ENCODE assay signal across 16 cellular contexts in the genomic region with DNA sequence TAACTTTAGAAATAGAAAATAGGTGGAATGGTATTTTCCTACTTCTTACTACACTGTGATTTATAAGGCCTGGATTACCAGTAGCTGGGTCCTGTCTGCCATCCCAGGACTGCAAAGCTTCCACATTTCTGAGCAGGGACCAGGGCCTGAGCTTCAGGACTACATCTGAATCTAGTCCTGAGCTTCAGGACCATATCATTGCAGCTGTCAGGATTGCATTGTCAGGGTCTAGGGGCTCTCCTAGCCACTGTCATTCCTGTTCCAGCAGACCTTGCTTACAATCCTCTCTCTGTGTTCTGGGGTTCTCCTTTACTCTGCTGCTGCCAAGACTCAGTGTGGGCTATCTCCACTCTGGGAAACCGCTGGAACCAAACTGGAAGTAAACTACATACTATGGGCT. TPM values are rescaled to one million over a fixed set of nuclear protein-coding genes. Genes with fewer than 3 reads are reported as not detected.
DNase-seq lines count a peak whose midpoint lies in the region; ATAC-seq and TF ChIP-seq lines count a peak whose summit lies in the region.
"Had no signal": no experiment of that assay in that cellular context is flagged by ENCODE, and none has a peak within 500 bp of the region (broad histone marks: within the 10 kb centered on the region; RNA-seq: fewer than 3 reads in every experiment).

No MANE protein-coding gene starts in this region.

- peaks cover 13% of the 10 kb centered on the region for H3F3A ChIP-seq in smooth muscle cell (ENCODE audit: low read depth)

- peaks cover 27% of the 10 kb centered on the region for H3K36me3 Mint-ChIP-seq in WTC11

- no peak for DNase-seq in stimulated activated naive CD8-positive, alpha-beta T cell treated with anti-CD3 and anti-CD28 coated beads, Interleukin-15, amount 100 ng/mL, for 72 hours
- DNase-seq in stimulated activated naive CD8-positive, alpha-beta T cell treated with anti-CD3 and anti-CD28 coated beads, Interleukin-15, Interleukin-2, amounts not matched to agents 100 U/mL and 50 U/mL, for 24 hours, result no peak
- DNase-seq in WTC11 (ENCODE audit: low spot score) (no peak), smooth muscle cell (lab: John Stamatoyannopoulos, UW; ENCODE audit: unreplicated experiment) (no peak), A172 (ENCODE audit: low spot score) (no peak), tibial artery (no peak)
- DNase-seq: AML-193; Caco-2; CD4-positive, alpha-beta T cell; GM23248 had no signal

- H3K4me3 Mint-ChIP-seq in stimulated activated naive CD8-positive, alpha-beta T cell treated with anti-CD3 and anti-CD28 coated beads, Interleukin-15, amount 100 ng/mL, for 72 hours, result no peak overlapping the region
- H3K4me3 Mint-ChIP-seq in WTC11, result no peak overlapping the region
- H3K4me3 Mint-ChIP-seq: CD4-positive, alpha-beta T cell had no signal

- peak overlapping the region in 1 of 2 donors; percentile 51 for H3K27ac Mint-ChIP-seq in stimulated activated naive CD8-positive, alpha-beta T cell treated with anti-CD3 and anti-CD28 coated beads, Interleukin-15, amount 100 ng/mL, for 72 hours
- no peak overlapping the region for H3K27ac Mint-ChIP-seq in WTC11
- H3K27ac Mint-ChIP-seq: CD4-positive, alpha-beta T cell had no signal

- H3K4me3 ChIP-seq in smooth muscle cell, result no peak overlapping the region
- H3K4me3 ChIP-seq in tibial artery, result no peak overlapping the region
- H3K4me3 ChIP-seq: A549, GM23248, HAP-1 had no signal

- peaks cover 4% of the 10 kb centered on the region for H3K4me1 ChIP-seq in smooth muscle cell (ENCODE audit: low read depth)
- H3K4me1 ChIP-seq in tibial artery, result no peaks in the 10 kb centered on the region
- H3K4me1 ChIP-seq: A549, HAP-1 had no signal

- H3K27ac ChIP-seq in smooth muscle cell (ENCODE audit: low read depth) (no peak overlapping the region), tibial artery (no peak overlapping the region)
- H3K27ac ChIP-seq: A549, C4-2B, GM23248 had no signal

- ATAC-seq in stimulated activated naive CD8-positive, alpha-beta T cell treated with anti-CD3 and anti-CD28 coated beads, Interleukin-15, amount 100 ng/mL, for 72 hours, result peak; percentile 33
- no peak for ATAC-seq in stimulated activated naive CD8-positive, alpha-beta T cell treated with anti-CD3 and anti-CD28 coated beads, Interleukin-15, Interleukin-2, amounts not matched to agents 100 U/mL and 50 U/mL, for 24 hours
- ATAC-seq in WTC11, result peak; percentile 58; the same call in 1 of the 2 replicates
- ATAC-seq: HepG2 had no signal

- no peak for TF ChIP-seq CTCF in WTC11 (IDR thresholded peaks at IDR 0.05)
- no peak for TF ChIP-seq CTCF in smooth muscle cell (IDR thresholded peaks at IDR 0.05; ENCODE audit: borderline replicate concordance, insufficient read depth, poor library complexity, severe bottlenecking)
- TF ChIP-seq CTCF in tibial artery (IDR thresholded peaks at IDR 0.05), result no peak

- CTCF ChIA-PET in WTC11 (lab: Charles Lee), result no interaction called here

- H3K9me3 Mint-ChIP-seq in stimulated activated naive CD8-positive, alpha-beta T cell treated with anti-CD3 and anti-CD28 coated beads, Interleukin-15, amount 100 ng/mL, for 72 hours, result peaks cover 0 to 7% of the 10 kb centered on the region in 2 donors
- H3K9me3 Mint-ChIP-seq in WTC11, result peaks cover 27% of the 10 kb centered on the region

- no peak overlapping the region for H3K9ac ChIP-seq in smooth muscle cell (ENCODE audit: low read depth)
- H3K9ac ChIP-seq: GM23248 had no signal

- intact Hi-C loops in tibial artery (cut with DNase I; ENCODE audit: low total_unique reads), result no loop called here

- H4K20me1 ChIP-seq in smooth muscle cell (ENCODE audit: low read depth), result no peaks in the 10 kb centered on the region

- no peaks in the 10 kb centered on the region for H3K4me1 Mint-ChIP-seq in stimulated activated naive CD8-positive, alpha-beta T cell treated with anti-CD3 and anti-CD28 coated beads, Interleukin-15, amount 100 ng/mL, for 72 hours
- peaks cover 15% of the 10 kb centered on the region for H3K4me1 Mint-ChIP-seq in WTC11

- peaks cover 5% of the 10 kb centered on the region for H3K27me3 Mint-ChIP-seq in stimulated activated naive CD8-positive, alpha-beta T cell treated with anti-CD3 and anti-CD28 coated beads, Interleukin-15, amount 100 ng/mL, for 72 hours
- H3K27me3 Mint-ChIP-seq in WTC11 (ENCODE audit: low read depth), result peaks cover 3% of the 10 kb centered on the region

- 50% methylated on average over 1 of the region's 1 CpG for WGBS in smooth muscle cell (ENCODE audit: low lambda C conversion rate)

- H3K79me2 ChIP-seq in smooth muscle cell (ENCODE audit: low read depth), result no peaks in the 10 kb centered on the region

- peak overlapping the region; percentile 36 for H3K4me2 ChIP-seq in smooth muscle cell
- H3K4me2 ChIP-seq: A549 had no signal

- H3K36me3 ChIP-seq in smooth muscle cell (ENCODE audit: low read depth) (no peaks in the 10 kb centered on the region), tibial artery (no peaks in the 10 kb centered on the region)
- H3K36me3 ChIP-seq: HAP-1 had no signal

- H3K27me3 ChIP-seq in smooth muscle cell (ENCODE audit: low read depth), result no peaks in the 10 kb centered on the region
- H3K27me3 ChIP-seq in tibial artery, result no peaks in the 10 kb centered on the region

- H2AFZ ChIP-seq in smooth muscle cell (ENCODE audit: low read depth), result peak overlapping the region; percentile 18
- H2AFZ ChIP-seq: GM23248 had no signal

- H3K9me3 ChIP-seq in smooth muscle cell (replicated peaks; ENCODE audit: low read depth), result no peaks in the 10 kb centered on the region
- H3K9me3 ChIP-seq in tibial artery, result peaks cover 0 to 6% (median 0%) of the 10 kb centered on the region in 3 donors
- H3K9me3 ChIP-seq: Caco-2, HAP-1 had no signal

- POLR2A ChIA-PET in WTC11 (lab: Charles Lee), result no interaction called here

TF ChIP-seq in WTC11, 78 proteins besides CTCF, POLR2A, EP300 and RAD21 (continues in another document):
- no peak for TF ChIP-seq JUN (CRISPR knock-in tag; IDR thresholded peaks at IDR 0.05)
- no peak for TF ChIP-seq ZNF219 (CRISPR knock-in tag; IDR thresholded peaks at IDR 0.05; ENCODE audit: borderline replicate concordance)
- TF ChIP-seq, protein P1, sequence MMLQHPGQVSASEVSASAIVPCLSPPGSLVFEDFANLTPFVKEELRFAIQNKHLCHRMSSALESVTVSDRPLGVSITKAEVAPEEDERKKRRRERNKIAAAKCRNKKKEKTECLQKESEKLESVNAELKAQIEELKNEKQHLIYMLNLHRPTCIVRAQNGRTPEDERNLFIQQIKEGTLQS (CRISPR knock-in tag; conservative IDR thresholded peaks at IDR 0.05), result no peak
- no peak for TF ChIP-seq NR2C2 (CRISPR knock-in tag; IDR thresholded peaks at IDR 0.05)
- TF ChIP-seq, protein P2, sequence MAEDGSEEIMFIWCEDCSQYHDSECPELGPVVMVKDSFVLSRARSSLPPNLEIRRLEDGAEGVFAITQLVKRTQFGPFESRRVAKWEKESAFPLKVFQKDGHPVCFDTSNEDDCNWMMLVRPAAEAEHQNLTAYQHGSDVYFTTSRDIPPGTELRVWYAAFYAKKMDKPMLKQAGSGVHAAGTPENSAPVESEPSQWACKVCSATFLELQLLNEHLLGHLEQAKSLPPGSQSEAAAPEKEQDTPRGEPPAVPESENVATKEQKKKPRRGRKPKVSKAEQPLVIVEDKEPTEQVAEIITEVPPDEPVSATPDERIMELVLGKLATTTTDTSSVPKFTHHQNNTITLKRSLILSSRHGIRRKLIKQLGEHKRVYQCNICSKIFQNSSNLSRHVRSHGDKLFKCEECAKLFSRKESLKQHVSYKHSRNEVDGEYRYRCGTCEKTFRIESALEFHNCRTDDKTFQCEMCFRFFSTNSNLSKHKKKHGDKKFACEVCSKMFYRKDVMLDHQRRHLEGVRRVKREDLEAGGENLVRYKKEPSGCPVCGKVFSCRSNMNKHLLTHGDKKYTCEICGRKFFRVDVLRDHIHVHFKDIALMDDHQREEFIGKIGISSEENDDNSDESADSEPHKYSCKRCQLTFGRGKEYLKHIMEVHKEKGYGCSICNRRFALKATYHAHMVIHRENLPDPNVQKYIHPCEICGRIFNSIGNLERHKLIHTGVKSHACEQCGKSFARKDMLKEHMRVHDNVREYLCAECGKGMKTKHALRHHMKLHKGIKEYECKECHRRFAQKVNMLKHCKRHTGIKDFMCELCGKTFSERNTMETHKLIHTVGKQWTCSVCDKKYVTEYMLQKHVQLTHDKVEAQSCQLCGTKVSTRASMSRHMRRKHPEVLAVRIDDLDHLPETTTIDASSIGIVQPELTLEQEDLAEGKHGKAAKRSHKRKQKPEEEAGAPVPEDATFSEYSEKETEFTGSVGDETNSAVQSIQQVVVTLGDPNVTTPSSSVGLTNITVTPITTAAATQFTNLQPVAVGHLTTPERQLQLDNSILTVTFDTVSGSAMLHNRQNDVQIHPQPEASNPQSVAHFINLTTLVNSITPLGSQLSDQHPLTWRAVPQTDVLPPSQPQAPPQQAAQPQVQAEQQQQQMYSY (CRISPR knock-in tag; IDR thresholded peaks at IDR 0.05), result no peak
- no peak for TF ChIP-seq NR3C1 (CRISPR knock-in tag; conservative IDR thresholded peaks at IDR 0.05; ENCODE audit: low read depth)
- TF ChIP-seq ZNF423 (CRISPR knock-in tag; IDR thresholded peaks at IDR 0.05), result no peak
- no peak for TF ChIP-seq FOXP1 (CRISPR knock-in tag; IDR thresholded peaks at IDR 0.05; ENCODE audit: borderline replicate concordance)
- TF ChIP-seq NR1H2 (CRISPR knock-in tag; IDR thresholded peaks at IDR 0.05), result no peak
- TF ChIP-seq ZNF317 (CRISPR knock-in tag; IDR thresholded peaks at IDR 0.05; ENCODE audit: borderline replicate concordance, low read depth), result no peak

RNA-seq across cellular contexts. Expression of a gene that starts 16.3 kb away (rescaled TPM):
- total RNA-seq in WTC11 (2021), result 13.3 to 22.7 TPM (median 20.4 TPM) in 3 replicates
- 0.36 and 1.1 TPM in 2 replicates for total RNA-seq in smooth muscle cell
- polyA plus RNA-seq in smooth muscle cell, result 0.10 and 0.93 TPM in 2 replicates
- total RNA-seq in A172 (2014; rRNA removed; shearing (Covaris generic)), result not detected in 2 replicates
- total RNA-seq: Caco-2; CD4-positive, alpha-beta T cell; GM23248; H4; HepG2 had no signal
- polyA plus RNA-seq: A549, BJ, GM23248, HepG2 had no signal
